Comparison of ENCODE assay signal across 9 cellular contexts in genomic region chr19:55516878-55517620, GRCh38. TPM values are rescaled to one million over a fixed set of nuclear protein-coding genes. Genes with fewer than 3 reads are reported as not detected.
DNase-seq lines count a peak whose midpoint lies in the region; ATAC-seq and TF ChIP-seq lines count a peak whose summit lies in the region.
"Had no signal": no experiment of that assay in that cellular context is flagged by ENCODE, and none has a peak within 500 bp of the region (broad histone marks: within the 10 kb centered on the region; RNA-seq: fewer than 3 reads in every experiment).

No MANE protein-coding gene starts in this region.

- peak overlapping the region; percentile 37 for H3K4me3 ChIP-seq in kidney epithelial cell (ENCODE audit: low read depth, low read length)

- peak; percentile 94 for TF ChIP-seq CTCF in kidney epithelial cell (IDR thresholded peaks at IDR 0.05; ENCODE audit: insufficient read depth, low read length, poor library complexity, severe bottlenecking)

- H3K36me3 ChIP-seq in kidney epithelial cell (ENCODE audit: control insufficient read depth, insufficient read depth, low read length) = no peaks in the 10 kb centered on the region

- no peaks in the 10 kb centered on the region for H3K27me3 ChIP-seq in kidney epithelial cell (ENCODE audit: control insufficient read depth, insufficient read depth, low read length)

- peak; percentile 98 for ATAC-seq in GM19035 (IDR thresholded peaks at IDR 0.05; ENCODE audit: unreplicated experiment)
- ATAC-seq in HG03354 (IDR thresholded peaks at IDR 0.05; ENCODE audit: poor library complexity, severe bottlenecking, unreplicated experiment) = peak; percentile 99
- ATAC-seq in activated CD4-positive, CD25-positive, alpha-beta regulatory T cell treated with anti-CD3 and anti-CD28 coated beads, Interleukin-2, amount 50 U/mL, for 24 hours = peak; percentile 100

- peak; percentile 100 for DNase-seq in AG20443 (ENCODE audit: low spot score)
- DNase-seq in NCI-H446 (lab: John Stamatoyannopoulos, UW) = peak; percentile 87 to 97
- DNase-seq in cerebellar nuclear complex (lab: John Stamatoyannopoulos, UW) = peak; percentile 46 to 95
- no peak for DNase-seq in kidney epithelial cell (ENCODE audit: low read depth)
- peak; percentile 93 for DNase-seq in stimulated activated CD4-positive, alpha-beta T cell treated with anti-CD3 and anti-CD28 coated beads, Interleukin-15, amount 100 ng/mL, for 24 hours

RNA-seq across cellular contexts. Expression of gene SBK2, which starts 19.9 kb away (rescaled TPM):
- 0.14 and 0.17 TPM in 2 replicates for total RNA-seq in kidney epithelial cell
- total RNA-seq: T-helper 2 cell treated with Interferon-gamma antibody and Interleukin-4, amounts not matched to agents 100 ng/mL and 5 ng/mL, for 36 hours had no signal

RNA-seq across cellular contexts. Expression of gene SBK3, which starts 28.3 kb away (rescaled TPM):
- total RNA-seq in kidney epithelial cell = 0.33 TPM in 1 of 2 replicates, not detected in the other
- total RNA-seq: T-helper 2 cell treated with Interferon-gamma antibody and Interleukin-4, amounts not matched to agents 100 ng/mL and 5 ng/mL, for 36 hours had no signal

RNA-seq across cellular contexts. Expression of gene SSC5D, which starts 28.8 kb away (rescaled TPM):
- 0.21 and 0.33 TPM in 2 replicates for total RNA-seq in kidney epithelial cell

RNA-seq across cellular contexts. Expression of gene NAT14, which starts 32.1 kb away (rescaled TPM):
- total RNA-seq in kidney epithelial cell = 17.1 and 18.2 TPM in 2 replicates

RNA-seq across cellular contexts. Expression of gene ZNF628, which starts 40.6 kb away (rescaled TPM):
- 7.3 and 15.8 TPM in 2 replicates for total RNA-seq in kidney epithelial cell
